Comparison of ENCODE assay signal across 6 cellular contexts in genomic region chr3:65607965-65608460, GRCh38.
DNase-seq lines count a peak whose midpoint lies in the region; ATAC-seq and TF ChIP-seq lines count a peak whose summit lies in the region.
"Not testable (repeated sequence)": the region's sequence is repeated elsewhere in the genome, so short reads cannot be mapped to it uniquely, and the experiment has no call there.

No MANE protein-coding gene starts in this region.

- H3K4me3 Mint-ChIP-seq in GM23338; WTC11; progenitor cell of endocrine pancreas (ENCODE audit: low read depth): not testable (repeated sequence)

- H3K4me3 ChIP-seq in GM23338; mammary epithelial cell (replicated peaks in 1 of 3; ENCODE audit: insufficient read depth in 1 of 3, low read depth in 2 of 3, low read length in 3 of 3); liver (ENCODE audit: low read depth in 1 of 3, low read length in 3 of 3): not testable (repeated sequence)

- H3K9me3 ChIP-seq in mammary epithelial cell (replicated peaks; ENCODE audit: insufficient read depth, low read length); liver (ENCODE audit: control insufficient read depth in 4 of 4, low read length in 3 of 4): not testable (repeated sequence)

- not testable (repeated sequence) for H3K36me3 Mint-ChIP-seq in GM23338 (ENCODE audit: low read depth); WTC11; progenitor cell of endocrine pancreas (ENCODE audit: insufficient read depth)

- H3K27me3 ChIP-seq in GM23338 (ENCODE audit: insufficient read depth); mammary epithelial cell (ENCODE audit: insufficient read depth, low read length); liver (ENCODE audit: control insufficient read depth in 4 of 4, insufficient read depth in 4 of 4, low read length in 3 of 4): not testable (repeated sequence)

- ATAC-seq in GM23338, WTC11: not testable (repeated sequence)
- ATAC-seq in left lobe of liver = peak; percentile 54

- TF ChIP-seq CTCF in GM23338 (conservative IDR thresholded peaks at IDR 0.05; ENCODE audit: low read depth in 2 of 2); WTC11 (IDR thresholded peaks at IDR 0.05); mammary epithelial cell (conservative IDR thresholded peaks at IDR 0.05 in 1 of 2, IDR thresholded peaks at IDR 0.05 in 1 of 2; ENCODE audit: extremely low read depth in 1 of 2, insufficient read depth in 1 of 2, low read depth in 1 of 2, low read length in 2 of 2); liver (IDR thresholded peaks at IDR 0.05; ENCODE audit: low read depth, low read length, missing input control); progenitor cell of endocrine pancreas (IDR thresholded peaks at IDR 0.05; ENCODE audit: unreplicated experiment): not testable (repeated sequence)

- H3K9me3 Mint-ChIP-seq in GM23338; WTC11; progenitor cell of endocrine pancreas (ENCODE audit: low read depth): not testable (repeated sequence)

- DNase-seq in GM23338 (ENCODE audit: low spot score); WTC11 (ENCODE audit: low spot score); mammary epithelial cell; progenitor cell of endocrine pancreas (ENCODE audit: low spot score, unreplicated experiment): not testable (repeated sequence)
- DNase-seq in left lobe of liver (ENCODE audit: low spot score) = peak; percentile 51

- not testable (repeated sequence) for H3K27me3 Mint-ChIP-seq in GM23338 (ENCODE audit: insufficient read depth, low read depth, poor library complexity); WTC11 (ENCODE audit: low read depth); progenitor cell of endocrine pancreas

- dilution Hi-C loops in mammary epithelial cell (cut with HindIII; ENCODE audit: low sequenced_read_pairs) = not testable (repeated sequence)

- not testable (repeated sequence) for H3K9me2 ChIP-seq in GM23338 (ENCODE audit: insufficient read depth)

- CTCF ChIA-PET in WTC11 (lab: Charles Lee) = interaction anchor here (1.1 kb wide), 1 partner anchor 38 kb away, joined by 4 read pairs; no protein-coding TSS in a partner anchor
- CTCF ChIA-PET in mammary epithelial cell (lab: Charles Lee; ENCODE audit: low non-redundant PET) = not testable (repeated sequence)

- WGBS in mammary epithelial cell (ENCODE audit: low coverage, missing lambda C conversion rate) = 97% methylated on average over 6 of the region's 8 CpGs
- 85% methylated on average over 8 of the region's 8 CpGs for WGBS in liver

- POLR2A ChIA-PET in WTC11 (lab: Charles Lee) = interaction anchor here (0.7 kb wide), 1 partner anchor 11 kb away, joined by 3 read pairs; no protein-coding TSS in a partner anchor

- not testable (repeated sequence) for H3K9ac ChIP-seq in mammary epithelial cell (ENCODE audit: insufficient read depth, low read length); liver (ENCODE audit: low read depth in 1 of 2, low read length in 2 of 2)

- in situ Hi-C loops in mammary epithelial cell (cut with MboI; ENCODE audit: low sequenced_read_pairs in 2 of 2) = not testable (repeated sequence)

- not testable (repeated sequence) for H3K27ac Mint-ChIP-seq in GM23338
- H3K27ac Mint-ChIP-seq in WTC11 = 0 out of 2 replicates have a peak overlapping the region, but pooled peaks have one; percentile 24
- peak overlapping the region; percentile 76 for H3K27ac Mint-ChIP-seq in progenitor cell of endocrine pancreas

- not testable (repeated sequence) for H4K20me1 ChIP-seq in GM23338 (replicated peaks; ENCODE audit: insufficient read depth); mammary epithelial cell (ENCODE audit: insufficient read depth, low read length)

- H3F3A ChIP-seq in GM23338 (replicated peaks; ENCODE audit: low read depth) = not testable (repeated sequence)

- not testable (repeated sequence) for H3K36me3 ChIP-seq in GM23338 (ENCODE audit: insufficient read depth); mammary epithelial cell (ENCODE audit: insufficient read depth, low read length); liver (ENCODE audit: control insufficient read depth in 4 of 4, insufficient read depth in 3 of 4, low read depth in 1 of 4, low read length in 3 of 4)

- BruUV-seq in mammary epithelial cell (replicated peaks; lab: Mats Ljungman, UMichigan) = TSS peak; percentile 94

- H3K79me2 ChIP-seq in GM23338 (replicated peaks; ENCODE audit: insufficient read depth); mammary epithelial cell (ENCODE audit: insufficient read depth, low read length): not testable (repeated sequence)

- intact Hi-C loops in mammary epithelial cell (cut with micrococcal nuclease) = not testable (repeated sequence)

- H3K4me2 ChIP-seq in GM23338 = 0 out of 2 replicates have a peak overlapping the region, but pooled peaks have one; percentile 2
- not testable (repeated sequence) for H3K4me2 ChIP-seq in mammary epithelial cell (ENCODE audit: insufficient read depth, low read depth, low read length)

- H3K4me1 Mint-ChIP-seq in GM23338 = peaks cover 26% of the 10 kb centered on the region
- peaks cover 22% of the 10 kb centered on the region for H3K4me1 Mint-ChIP-seq in WTC11
- not testable (repeated sequence) for H3K4me1 Mint-ChIP-seq in progenitor cell of endocrine pancreas (ENCODE audit: low read depth)

- H3K4me1 ChIP-seq in GM23338 (ENCODE audit: insufficient read depth) (peaks cover 30% of the 10 kb centered on the region), mammary epithelial cell (ENCODE audit: insufficient read depth, low read length) (peaks cover 26% of the 10 kb centered on the region)
- H3K4me1 ChIP-seq in liver (ENCODE audit: control insufficient read depth in 4 of 4, insufficient read depth in 4 of 4, low read length in 3 of 4) = not testable (repeated sequence)

- H3K27ac ChIP-seq in GM23338 (ENCODE audit: low read depth); mammary epithelial cell (ENCODE audit: insufficient read depth, low read depth, low read length); liver (ENCODE audit: low read depth in 1 of 2, low read length in 2 of 2): not testable (repeated sequence)

- not testable (repeated sequence) for H2AFZ ChIP-seq in GM23338; mammary epithelial cell (ENCODE audit: low read depth, low read length)

- not testable (repeated sequence) for TF ChIP-seq RAD21 in liver (IDR thresholded peaks at IDR 0.05)

TF ChIP-seq in GM23338, 12 proteins besides CTCF, POLR2A, EP300 and RAD21:
- TF ChIP-seq POLR2AphosphoS5 (IDR thresholded peaks at IDR 0.05; ENCODE audit: low read depth) = peak; percentile 30; the same call in 1 of the 2 replicates

TF ChIP-seq in WTC11, 78 proteins besides CTCF, POLR2A, EP300 and RAD21 (continues in another document):
- TF ChIP-seq ZNF671 (CRISPR knock-in tag; IDR thresholded peaks at IDR 0.05) = peak; percentile 84; the same call in 1 of the 2 replicates

TF ChIP-seq in liver, 16 proteins besides CTCF, POLR2A, EP300 and RAD21:
- peak; percentile 51 to 59 for TF ChIP-seq HNF4A (conservative IDR thresholded peaks at IDR 0.05)
